Comparison of ENCODE assay signal across 8 cellular contexts in genomic region chr7:139034855-139035587, GRCh38. TPM values are rescaled to one million over a fixed set of nuclear protein-coding genes. Genes with fewer than 3 reads are reported as not detected.
DNase-seq lines count a peak whose midpoint lies in the region; ATAC-seq lines count a peak whose summit lies in the region.

No MANE protein-coding gene starts in this region.

- peak overlapping the region; percentile 84 for H3K4me3 ChIP-seq in skeletal muscle cell (ENCODE audit: low read depth, low read length)

- H3K4me1 Mint-ChIP-seq in activated naive CD4-positive, alpha-beta T cell treated with anti-CD3 and anti-CD28 coated beads, Interleukin-2, amount 50 U/mL, for 24 hours, result peaks cover 5% of the 10 kb centered on the region

- ATAC-seq in HG02763 (IDR thresholded peaks at IDR 0.05; ENCODE audit: unreplicated experiment) (peak; percentile 37), left ventricle myocardium superior (peak; percentile 63)

- no peaks in the 10 kb centered on the region for H3K36me3 Mint-ChIP-seq in activated naive CD4-positive, alpha-beta T cell treated with anti-CD3 and anti-CD28 coated beads, Interleukin-2, amount 50 U/mL, for 24 hours

- intact Hi-C loops in left ventricle myocardium superior (cut with micrococcal nuclease), result no loop called here

- H3K27ac Mint-ChIP-seq in activated naive CD4-positive, alpha-beta T cell treated with anti-CD3 and anti-CD28 coated beads, Interleukin-2, amount 50 U/mL, for 24 hours, result no peak overlapping the region

- H3K9me3 Mint-ChIP-seq in activated naive CD4-positive, alpha-beta T cell treated with anti-CD3 and anti-CD28 coated beads, Interleukin-2, amount 50 U/mL, for 24 hours, result no peaks in the 10 kb centered on the region

- H3K27me3 Mint-ChIP-seq in activated naive CD4-positive, alpha-beta T cell treated with anti-CD3 and anti-CD28 coated beads, Interleukin-2, amount 50 U/mL, for 24 hours, result no peaks in the 10 kb centered on the region

- peak; percentile 10 to 50 for DNase-seq in NCI-H524 (lab: John Stamatoyannopoulos, UW)
- no peak for DNase-seq in NCI-H524 treated with DMSO at 0.1 percent for 48 hours (lab: John Stamatoyannopoulos, UW)
- peak; percentile 72 for DNase-seq in NCI-H2227 (lab: John Stamatoyannopoulos, UW; ENCODE audit: unreplicated experiment)
- DNase-seq in left ventricle myocardium superior, result no peak
- DNase-seq in skeletal muscle cell (ENCODE audit: low read depth), result no peak
- no peak for DNase-seq in NOMO-1 treated with DMSO at 0.1 percent for 48 hours (lab: John Stamatoyannopoulos, UW; ENCODE audit: unreplicated experiment)

- H3K4me3 Mint-ChIP-seq in activated naive CD4-positive, alpha-beta T cell treated with anti-CD3 and anti-CD28 coated beads, Interleukin-2, amount 50 U/mL, for 24 hours, result peak overlapping the region; percentile 69

RNA-seq across cellular contexts. Expression of gene ZC3HAV1L, which starts 0.8 kb away (rescaled TPM):
- total RNA-seq in left ventricle myocardium superior, result 3.1 TPM

RNA-seq across cellular contexts. Expression of gene KIAA1549, which starts 53.8 kb away (rescaled TPM):
- total RNA-seq in left ventricle myocardium superior, result 2.5 TPM

Comparison
In these comparisons a context has a peak if more than half of its experiments do, and no peak if none do; other contexts are left out.
1. DNase-seq: peak in NCI-H524 (2 of 2) and NCI-H2227 (single experiment); none in NCI-H524 treated with DMSO at 0.1 percent for 48 hours (single experiment), left ventricle myocardium superior (single experiment), skeletal muscle cell (single experiment) and NOMO-1 treated with DMSO at 0.1 percent for 48 hours (single experiment).